In genomic region chr18:11908182-11909080, GRCh38 we compare ENCODE assay signal across 8 cellular contexts. TPM values are rescaled to one million over a fixed set of nuclear protein-coding genes. Genes with fewer than 3 reads are reported as not detected.
DNase-seq lines count a peak whose midpoint lies in the region; ATAC-seq and TF ChIP-seq lines count a peak whose summit lies in the region.

TSS of gene MPPE1 (minus strand) at chr18:11908317. CDS start at chr18:11897264, 11,053 bp downstream.

- DNase-seq in Ammon's horn (ENCODE audit: low spot score) (peak; percentile 92), NCI-H510A treated with DMSO at 0.1 percent for 48 hours (lab: John Stamatoyannopoulos, UW) (peak; percentile 63), coronary artery (ENCODE audit: low spot score) (peak; percentile 90), left lobe of liver (ENCODE audit: low spot score) (peak; percentile 92)
- peak; percentile 97 for DNase-seq in activated CD4-positive, alpha-beta T cell treated with anti-CD3 and anti-CD28 coated beads, Interleukin-2, amount 10 ng/mL, durations not matched to agents 24 days and 14 days
- peak; percentile 74 for DNase-seq in stimulated activated CD4-positive, alpha-beta T cell treated with anti-CD3 and anti-CD28 coated beads, Interleukin-2, amount 100 ng/mL, for 4 hours (ENCODE audit: low read depth)

- H3K9me3 Mint-ChIP-seq in activated CD4-positive, alpha-beta T cell treated with anti-CD3 and anti-CD28 coated beads, Interleukin-2, amount 10 ng/mL, durations not matched to agents 24 days and 14 days: no peaks in the 10 kb centered on the region

- peak within 1 kb of the TSS; percentile 94 for H3K27ac Mint-ChIP-seq in activated CD4-positive, alpha-beta T cell treated with anti-CD3 and anti-CD28 coated beads, Interleukin-2, amount 10 ng/mL, durations not matched to agents 24 days and 14 days

- H3K4me3 Mint-ChIP-seq in activated CD4-positive, alpha-beta T cell treated with anti-CD3 and anti-CD28 coated beads, Interleukin-2, amount 10 ng/mL, durations not matched to agents 24 days and 14 days: peak within 1 kb of the TSS; percentile 95

- TF ChIP-seq CTCF in coronary artery (IDR thresholded peaks at IDR 0.05): no peak

- intact Hi-C loops in activated CD4-positive, alpha-beta T cell treated with anti-CD3 and anti-CD28 coated beads, Interleukin-2, amount 10 ng/mL, durations not matched to agents 24 days and 14 days (cut with micrococcal nuclease): loop anchor here (1.0 to 2.0 kb wide), 4 partner anchors 38 to 400 kb away; partner anchors contain the start of genes CHMP1B, IMPA2 and TUBB6

- peaks cover 19% of the 10 kb centered on the region for H3K4me1 Mint-ChIP-seq in activated CD4-positive, alpha-beta T cell treated with anti-CD3 and anti-CD28 coated beads, Interleukin-2, amount 10 ng/mL, durations not matched to agents 24 days and 14 days

- H3K4me3 ChIP-seq in coronary artery: peak within 1 kb of the TSS; percentile 85

- peak; percentile 73 for ATAC-seq in GM19043 (IDR thresholded peaks at IDR 0.05; ENCODE audit: low read depth, unreplicated experiment)
- ATAC-seq in HG03354 (IDR thresholded peaks at IDR 0.05; ENCODE audit: poor library complexity, severe bottlenecking, unreplicated experiment): peak; percentile 85
- ATAC-seq in left lobe of liver: peak; percentile 92

- peak within 1 kb of the TSS; percentile 99 for H3K27ac ChIP-seq in coronary artery

- H3K36me3 Mint-ChIP-seq in activated CD4-positive, alpha-beta T cell treated with anti-CD3 and anti-CD28 coated beads, Interleukin-2, amount 10 ng/mL, durations not matched to agents 24 days and 14 days (ENCODE audit: low read depth): peaks cover 9% of the 10 kb centered on the region

- no peaks in the 10 kb centered on the region for H3K27me3 Mint-ChIP-seq in activated CD4-positive, alpha-beta T cell treated with anti-CD3 and anti-CD28 coated beads, Interleukin-2, amount 10 ng/mL, durations not matched to agents 24 days and 14 days

RNA-seq across cellular contexts. Expression of gene MPPE1, which starts in this region (rescaled TPM):
- total RNA-seq in activated CD4-positive, alpha-beta T cell treated with anti-CD3 and anti-CD28 coated beads, Interleukin-2, amount 10 ng/mL, durations not matched to agents 24 days and 14 days: 39.2 and 45.8 TPM in 2 replicates
- 27.2 TPM for total RNA-seq in left lobe of liver

Comparison
In these comparisons a context has a peak if more than half of its experiments do, and no peak if none do; other contexts are left out.
1. Peak in every context shown above with its lines: DNase-seq, ATAC-seq, H3K4me3 ChIP-seq and H3K27ac ChIP-seq.